1 cellular context compared by ENCODE assay signal in the genomic region with DNA sequence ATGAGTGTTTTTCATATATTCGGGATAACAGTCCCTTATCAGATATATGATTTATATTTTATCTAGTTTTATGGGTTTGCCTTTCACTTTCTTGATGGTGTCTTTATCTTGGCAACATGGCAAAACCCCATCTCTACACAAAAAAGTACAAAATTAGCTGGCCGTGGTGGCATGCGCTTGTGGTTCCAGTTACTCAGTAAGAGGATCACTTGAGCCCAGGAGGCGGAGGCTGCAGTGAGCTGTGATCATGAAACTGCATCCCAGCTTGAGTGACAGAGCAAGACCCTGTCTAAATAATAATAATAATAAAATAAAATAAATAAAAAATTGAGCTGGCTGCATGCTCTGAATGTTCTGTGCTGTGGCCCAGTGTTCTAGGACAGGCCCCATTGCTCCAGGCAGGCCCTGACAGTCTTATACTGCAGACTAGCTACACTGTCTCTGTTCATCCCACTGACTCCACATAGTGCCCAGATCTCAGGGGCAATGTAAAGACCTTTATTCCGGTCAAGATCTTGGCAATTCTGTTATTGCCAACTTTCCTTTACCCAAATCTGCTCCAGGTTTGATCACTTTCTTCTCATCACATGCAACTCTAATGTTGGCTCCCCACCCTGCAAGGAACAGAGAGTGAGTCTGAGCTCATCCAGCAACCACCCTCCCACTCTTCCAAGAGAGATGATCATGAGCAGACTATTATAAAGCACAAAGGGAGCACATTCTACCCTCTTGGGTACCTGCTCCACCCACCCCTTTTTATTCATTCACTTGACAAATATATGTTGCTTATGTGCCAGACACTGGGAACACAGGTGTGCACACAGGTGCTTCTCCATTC.
TF ChIP-seq lines count a peak whose summit lies in the region.

No MANE protein-coding gene starts in this region.

TF ChIP-seq in SK-N-SH treated with all-trans-retinoic acid at 6 μM for 48 hours, 23 proteins besides CTCF, POLR2A, EP300 and RAD21 (continued from another document):
- TF ChIP-seq, protein P1, sequence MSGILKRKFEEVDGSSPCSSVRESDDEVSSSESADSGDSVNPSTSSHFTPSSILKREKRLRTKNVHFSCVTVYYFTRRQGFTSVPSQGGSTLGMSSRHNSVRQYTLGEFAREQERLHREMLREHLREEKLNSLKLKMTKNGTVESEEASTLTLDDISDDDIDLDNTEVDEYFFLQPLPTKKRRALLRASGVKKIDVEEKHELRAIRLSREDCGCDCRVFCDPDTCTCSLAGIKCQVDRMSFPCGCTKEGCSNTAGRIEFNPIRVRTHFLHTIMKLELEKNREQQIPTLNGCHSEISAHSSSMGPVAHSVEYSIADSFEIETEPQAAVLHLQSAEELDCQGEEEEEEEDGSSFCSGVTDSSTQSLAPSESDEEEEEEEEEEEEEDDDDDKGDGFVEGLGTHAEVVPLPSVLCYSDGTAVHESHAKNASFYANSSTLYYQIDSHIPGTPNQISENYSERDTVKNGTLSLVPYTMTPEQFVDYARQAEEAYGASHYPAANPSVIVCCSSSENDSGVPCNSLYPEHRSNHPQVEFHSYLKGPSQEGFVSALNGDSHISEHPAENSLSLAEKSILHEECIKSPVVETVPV (CRISPR knock-in tag; IDR thresholded peaks at IDR 0.05), result no peak
- TF ChIP-seq ISL1 (CRISPR knock-in tag; IDR thresholded peaks at IDR 0.05), result no peak
- TF ChIP-seq ZNF565 (CRISPR knock-in tag; conservative IDR thresholded peaks at IDR 0.05; ENCODE audit: low read depth), result no peak
- no peak for TF ChIP-seq ZNF70 (CRISPR knock-in tag; IDR thresholded peaks at IDR 0.05)
- TF ChIP-seq, protein P2, sequence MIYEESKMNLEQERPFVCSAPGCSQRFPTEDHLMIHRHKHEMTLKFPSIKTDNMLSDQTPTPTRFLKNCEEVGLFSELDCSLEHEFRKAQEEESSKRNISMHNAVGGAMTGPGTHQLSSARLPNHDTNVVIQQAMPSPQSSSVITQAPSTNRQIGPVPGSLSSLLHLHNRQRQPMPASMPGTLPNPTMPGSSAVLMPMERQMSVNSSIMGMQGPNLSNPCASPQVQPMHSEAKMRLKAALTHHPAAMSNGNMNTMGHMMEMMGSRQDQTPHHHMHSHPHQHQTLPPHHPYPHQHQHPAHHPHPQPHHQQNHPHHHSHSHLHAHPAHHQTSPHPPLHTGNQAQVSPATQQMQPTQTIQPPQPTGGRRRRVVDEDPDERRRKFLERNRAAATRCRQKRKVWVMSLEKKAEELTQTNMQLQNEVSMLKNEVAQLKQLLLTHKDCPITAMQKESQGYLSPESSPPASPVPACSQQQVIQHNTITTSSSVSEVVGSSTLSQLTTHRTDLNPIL (CRISPR knock-in tag; IDR thresholded peaks at IDR 0.05; ENCODE audit: low read depth), result no peak
- no peak for TF ChIP-seq ESRRG (CRISPR knock-in tag; IDR thresholded peaks at IDR 0.05)
- no peak for TF ChIP-seq PPARA (CRISPR knock-in tag; IDR thresholded peaks at IDR 0.05; ENCODE audit: borderline replicate concordance)
- TF ChIP-seq ARNTL (CRISPR knock-in tag; IDR thresholded peaks at IDR 0.05; ENCODE audit: borderline replicate concordance, low read depth), result no peak
- no peak for TF ChIP-seq RARB (CRISPR knock-in tag; IDR thresholded peaks at IDR 0.05)
- TF ChIP-seq, protein P3, sequence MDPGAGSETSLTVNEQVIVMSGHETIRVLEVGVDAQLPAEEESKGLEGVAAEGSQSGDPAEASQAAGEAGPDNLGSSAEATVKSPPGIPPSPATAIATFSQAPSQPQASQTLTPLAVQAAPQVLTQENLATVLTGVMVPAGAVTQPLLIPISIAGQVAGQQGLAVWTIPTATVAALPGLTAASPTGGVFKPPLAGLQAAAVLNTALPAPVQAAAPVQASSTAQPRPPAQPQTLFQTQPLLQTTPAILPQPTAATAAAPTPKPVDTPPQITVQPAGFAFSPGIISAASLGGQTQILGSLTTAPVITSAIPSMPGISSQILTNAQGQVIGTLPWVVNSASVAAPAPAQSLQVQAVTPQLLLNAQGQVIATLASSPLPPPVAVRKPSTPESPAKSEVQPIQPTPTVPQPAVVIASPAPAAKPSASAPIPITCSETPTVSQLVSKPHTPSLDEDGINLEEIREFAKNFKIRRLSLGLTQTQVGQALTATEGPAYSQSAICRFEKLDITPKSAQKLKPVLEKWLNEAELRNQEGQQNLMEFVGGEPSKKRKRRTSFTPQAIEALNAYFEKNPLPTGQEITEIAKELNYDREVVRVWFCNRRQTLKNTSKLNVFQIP (CRISPR knock-in tag; IDR thresholded peaks at IDR 0.05; ENCODE audit: borderline replicate concordance, low read depth), result no peak
- no peak for TF ChIP-seq BACH2 (CRISPR knock-in tag; IDR thresholded peaks at IDR 0.05; ENCODE audit: borderline replicate concordance)
